2 cellular contexts compared by ENCODE assay signal in genomic region chr1:52634111-52634510, GRCh38.
TF ChIP-seq lines count a peak whose summit lies in the region.

No MANE protein-coding gene starts in this region.

TF ChIP-seq in GM23338, 12 proteins besides CTCF, POLR2A, EP300 and RAD21:
- TF ChIP-seq POLR2AphosphoS5 (IDR thresholded peaks at IDR 0.05; ENCODE audit: low read depth) (no peak), ZNF331 (CRISPR knock-in tag; IDR thresholded peaks at IDR 0.05; ENCODE audit: low read depth) (no peak), NANOG (IDR thresholded peaks at IDR 0.05; ENCODE audit: borderline replicate concordance) (no peak), EZH2 (IDR thresholded peaks at IDR 0.05; ENCODE audit: low read depth, unreplicated experiment) (no peak), REST (IDR thresholded peaks at IDR 0.05; ENCODE audit: unreplicated experiment) (no peak), ZNF114 (CRISPR knock-in tag; IDR thresholded peaks at IDR 0.05) (no peak), ETS1 (IDR thresholded peaks at IDR 0.05) (no peak), JUNB (IDR thresholded peaks at IDR 0.05; ENCODE audit: unreplicated experiment) (no peak), STAT1 (IDR thresholded peaks at IDR 0.05; ENCODE audit: unreplicated experiment) (no peak), EZH2phosphoT487 (IDR thresholded peaks at IDR 0.05; ENCODE audit: unreplicated experiment) (no peak), CREB1 (CRISPR knock-in tag; IDR thresholded peaks at IDR 0.05; ENCODE audit: low read depth) (no peak), ZNF462 (CRISPR knock-in tag; IDR thresholded peaks at IDR 0.05) (no peak)

TF ChIP-seq in HepG2, 621 proteins besides CTCF, POLR2A, EP300 and RAD21:
- TF ChIP-seq DMAP1 (CRISPR knock-in tag; IDR thresholded peaks at IDR 0.05) (no peak), ZSCAN25 (CRISPR knock-in tag; IDR thresholded peaks at IDR 0.05) (no peak), RARG (CRISPR knock-in tag; IDR thresholded peaks at IDR 0.05; ENCODE audit: low read depth) (no peak), ZNF124 (CRISPR knock-in tag; IDR thresholded peaks at IDR 0.05) (no peak), TCF7 (IDR thresholded peaks at IDR 0.05; ENCODE audit: low read depth) (no peak), ZNF264 (CRISPR knock-in tag; IDR thresholded peaks at IDR 0.05) (no peak), ZNF441 (CRISPR knock-in tag; IDR thresholded peaks at IDR 0.05; ENCODE audit: borderline replicate concordance) (no peak), ZNF260 (CRISPR knock-in tag; IDR thresholded peaks at IDR 0.05; ENCODE audit: borderline replicate concordance, low read depth) (no peak), ZFAT (CRISPR knock-in tag; conservative IDR thresholded peaks at IDR 0.05) (no peak), KDM6A (CRISPR knock-in tag; IDR thresholded peaks at IDR 0.05; ENCODE audit: low read depth) (no peak), MTERF4 (CRISPR knock-in tag; IDR thresholded peaks at IDR 0.05) (no peak), ZNF503 (CRISPR knock-in tag; IDR thresholded peaks at IDR 0.05) (no peak), RXRA (CRISPR knock-in tag; IDR thresholded peaks at IDR 0.05) (no peak), NPAS2 (CRISPR knock-in tag; IDR thresholded peaks at IDR 0.05; ENCODE audit: borderline replicate concordance) (no peak)
